32 cellular contexts compared by ENCODE assay signal in genomic region chr19:49566302-49566701, GRCh38. TPM values are rescaled to one million over a fixed set of nuclear protein-coding genes. Genes with fewer than 3 reads are reported as not detected.
DNase-seq lines count a peak whose midpoint lies in the region; ATAC-seq and TF ChIP-seq lines count a peak whose summit lies in the region.
"Had no signal": no experiment of that assay in that cellular context is flagged by ENCODE, and none has a peak within 500 bp of the region (broad histone marks: within the 10 kb centered on the region; RNA-seq: fewer than 3 reads in every experiment).

No MANE protein-coding gene starts in this region.

- no peaks in the 10 kb centered on the region for H3K9me3 Mint-ChIP-seq in activated naive CD4-positive, alpha-beta T cell treated with anti-CD3 and anti-CD28 coated beads, Interleukin-2, amount 10 ng/mL, durations not matched to agents 7 days and 5 days
- H3K9me3 Mint-ChIP-seq in T-cell: no peaks in the 10 kb centered on the region
- H3K9me3 Mint-ChIP-seq in central memory CD8-positive, alpha-beta T cell: no peaks in the 10 kb centered on the region
- H3K9me3 Mint-ChIP-seq in stimulated activated effector memory CD8-positive, alpha-beta T cell treated with anti-CD3 and anti-CD28 coated beads, Interleukin-12 subunit alpha, Interleukin-12 subunit beta, amount 100 ng/mL, for 72 hours: no peaks in the 10 kb centered on the region

- H3K4me1 ChIP-seq in esophagus squamous epithelium: peaks cover 0 to 61% (median 19%) of the 10 kb centered on the region in 3 donors
- H3K4me1 ChIP-seq: prostate gland had no signal

- no peaks in the 10 kb centered on the region for H3K9me3 ChIP-seq in esophagus squamous epithelium
- H3K9me3 ChIP-seq: adrenal gland, Caco-2, esophagus muscularis mucosa, heart left ventricle, prostate gland, tibial artery had no signal

- intact Hi-C loops in esophagus squamous epithelium (cut with DNase I): no loop called here

- peaks cover 0 to 6% (median 0%) of the 10 kb centered on the region in 3 donors for H3K36me3 ChIP-seq in esophagus squamous epithelium
- H3K36me3 ChIP-seq: prostate gland, tibial artery had no signal

- peak overlapping the region; percentile 98 for H3K27ac Mint-ChIP-seq in activated naive CD4-positive, alpha-beta T cell treated with anti-CD3 and anti-CD28 coated beads, Interleukin-2, amount 10 ng/mL, durations not matched to agents 7 days and 5 days
- H3K27ac Mint-ChIP-seq in T-cell: peak overlapping the region; percentile 90 to 94
- peak overlapping the region; percentile 88 for H3K27ac Mint-ChIP-seq in central memory CD8-positive, alpha-beta T cell (ENCODE audit: low read depth)
- H3K27ac Mint-ChIP-seq in stimulated activated effector memory CD8-positive, alpha-beta T cell treated with anti-CD3 and anti-CD28 coated beads, Interleukin-12 subunit alpha, Interleukin-12 subunit beta, amount 100 ng/mL, for 72 hours: no peak overlapping the region
- H3K27ac Mint-ChIP-seq: B cell had no signal

- no peak for DNase-seq in activated naive CD4-positive, alpha-beta T cell treated with anti-CD3 and anti-CD28 coated beads, Interleukin-2, amount 10 ng/mL, durations not matched to agents 7 days and 5 days
- DNase-seq in activated naive CD4-positive, alpha-beta T cell treated with Interleukin-2 at 50 U/mL for 16 hours: no peak
- DNase-seq in T-cell (no peak), esophagus squamous epithelium (lab: John Stamatoyannopoulos, UW) (no peak)
- DNase-seq in central memory CD8-positive, alpha-beta T cell (ENCODE audit: low spot score in 2 of 2): no peak
- DNase-seq in stimulated activated effector memory CD8-positive, alpha-beta T cell treated with anti-CD3 and anti-CD28 coated beads, Interleukin-12 subunit alpha, Interleukin-12 subunit beta, amount 100 ng/mL, for 72 hours (ENCODE audit: low spot score in 2 of 2): no peak
- DNase-seq: ACHN; activated CD8-positive, alpha-beta memory T cell treated with anti-CD3 and anti-CD28 coated beads, Interleukin-2, amount 50 U/mL, for 48 hours; activated effector memory CD4-positive, alpha-beta T cell treated with Interleukin-2 at 50 U/mL for 16 hours; adrenal gland; Caco-2; dermis blood vessel endothelial cell; DMS53; foreskin melanocyte; heart left ventricle; kidney; left ventricle myocardium superior; NCI-H1417 treated with DMSO at 0.1 percent for 48 hours; NCI-H2081; NCI-H2227 treated with DMSO at 0.1 percent for 48 hours; NCI-H526 treated with DMSO at 0.1 percent for 48 hours; nucleus accumbens; PC-3; stimulated activated CD8-positive, alpha-beta memory T cell treated with anti-CD3 and anti-CD28 coated beads, Interleukin-4, amount 100 ng/mL, for 48 hours; tibial artery had no signal

- H3K4me3 Mint-ChIP-seq in activated naive CD4-positive, alpha-beta T cell treated with anti-CD3 and anti-CD28 coated beads, Interleukin-2, amount 10 ng/mL, durations not matched to agents 7 days and 5 days: peak overlapping the region; percentile 10
- peak overlapping the region in 2 of 3 donors; percentile 17 to 96 for H3K4me3 Mint-ChIP-seq in T-cell
- H3K4me3 Mint-ChIP-seq in central memory CD8-positive, alpha-beta T cell: peak overlapping the region; percentile 70
- peak overlapping the region; percentile 47 for H3K4me3 Mint-ChIP-seq in stimulated activated effector memory CD8-positive, alpha-beta T cell treated with anti-CD3 and anti-CD28 coated beads, Interleukin-12 subunit alpha, Interleukin-12 subunit beta, amount 100 ng/mL, for 72 hours
- H3K4me3 Mint-ChIP-seq: B cell had no signal

- CTCF ChIA-PET in activated naive CD4-positive, alpha-beta T cell treated with anti-CD3 and anti-CD28 coated beads, Interleukin-2, amount 10 ng/mL, durations not matched to agents 7 days and 5 days (lab: Charles Lee): interaction anchor here (0.9 to 2.4 kb wide), 3 partner anchors 20 to 64 kb away, joined by 3 to 11 read pairs (median 8); no protein-coding TSS in a partner anchor
- CTCF ChIA-PET in T-cell (lab: Charles Lee): interaction anchor here (0.6 to 1.3 kb wide), 3 partner anchors 19 to 61 kb away, joined by 3 to 9 read pairs (median 4); no protein-coding TSS in a partner anchor

- TF ChIP-seq POLR2A in esophagus squamous epithelium (IDR thresholded peaks at IDR 0.05): no peak

- POLR2A ChIA-PET in T-cell (lab: Charles Lee): interaction anchor here in 1 of 2 donors (0.6 kb wide), 1 partner anchor 46 kb away, joined by 6 read pairs; no protein-coding TSS in a partner anchor

- no peak for TF ChIP-seq CTCF in esophagus squamous epithelium (IDR thresholded peaks at IDR 0.05)

- no peak overlapping the region for H3K4me3 ChIP-seq in esophagus squamous epithelium
- H3K4me3 ChIP-seq: adrenal gland, esophagus muscularis mucosa, heart left ventricle, prostate gland, tibial artery had no signal

- peak overlapping the region in 1 of 4 donors; percentile 17 for H3K27ac ChIP-seq in esophagus squamous epithelium
- H3K27ac ChIP-seq: adrenal gland, HL-60, prostate gland, tibial artery had no signal

- H3K27me3 ChIP-seq in esophagus squamous epithelium: no peaks in the 10 kb centered on the region
- H3K27me3 ChIP-seq: adrenal gland, esophagus muscularis mucosa, heart left ventricle, tibial artery had no signal

- WGBS in esophagus squamous epithelium, 2 donors: 73 to 100% methylated on average over 3 of the region's 3 CpGs

- H3K4me1 Mint-ChIP-seq in activated naive CD4-positive, alpha-beta T cell treated with anti-CD3 and anti-CD28 coated beads, Interleukin-2, amount 10 ng/mL, durations not matched to agents 7 days and 5 days: peaks cover 92% of the 10 kb centered on the region
- H3K4me1 Mint-ChIP-seq in T-cell: peaks cover 85 to 92% (median 87%) of the 10 kb centered on the region in 3 donors
- peaks cover 69% of the 10 kb centered on the region for H3K4me1 Mint-ChIP-seq in central memory CD8-positive, alpha-beta T cell
- H3K4me1 Mint-ChIP-seq in stimulated activated effector memory CD8-positive, alpha-beta T cell treated with anti-CD3 and anti-CD28 coated beads, Interleukin-12 subunit alpha, Interleukin-12 subunit beta, amount 100 ng/mL, for 72 hours: peaks cover 69% of the 10 kb centered on the region

- no peaks in the 10 kb centered on the region for H3K27me3 Mint-ChIP-seq in activated naive CD4-positive, alpha-beta T cell treated with anti-CD3 and anti-CD28 coated beads, Interleukin-2, amount 10 ng/mL, durations not matched to agents 7 days and 5 days
- H3K27me3 Mint-ChIP-seq in T-cell: no peaks in the 10 kb centered on the region
- no peaks in the 10 kb centered on the region for H3K27me3 Mint-ChIP-seq in central memory CD8-positive, alpha-beta T cell
- H3K27me3 Mint-ChIP-seq: B cell had no signal

- peaks cover 29% of the 10 kb centered on the region for H3K36me3 Mint-ChIP-seq in activated naive CD4-positive, alpha-beta T cell treated with anti-CD3 and anti-CD28 coated beads, Interleukin-2, amount 10 ng/mL, durations not matched to agents 7 days and 5 days
- H3K36me3 Mint-ChIP-seq in T-cell: peaks cover 4% of the 10 kb centered on the region
- peaks cover 16% of the 10 kb centered on the region for H3K36me3 Mint-ChIP-seq in central memory CD8-positive, alpha-beta T cell (ENCODE audit: insufficient read depth)
- H3K36me3 Mint-ChIP-seq in stimulated activated effector memory CD8-positive, alpha-beta T cell treated with anti-CD3 and anti-CD28 coated beads, Interleukin-12 subunit alpha, Interleukin-12 subunit beta, amount 100 ng/mL, for 72 hours: peaks cover 89% of the 10 kb centered on the region

- ATAC-seq in T-cell (replicated peaks in 1 of 4) (no peak), SK-N-SH treated with all-trans-retinoic acid at 6 μM for 48 hours (no peak)
- ATAC-seq in central memory CD8-positive, alpha-beta T cell (replicated peaks; ENCODE audit: extremely low read depth, poor library complexity, severe bottlenecking): no peak
- no peak for ATAC-seq in stimulated activated effector memory CD8-positive, alpha-beta T cell treated with anti-CD3 and anti-CD28 coated beads, Interleukin-12 subunit alpha, Interleukin-12 subunit beta, amount 100 ng/mL, for 72 hours
- ATAC-seq: HCT116, heart left ventricle, left ventricle myocardium superior, PC-3, sciatic nerve had no signal

TF ChIP-seq in SK-N-SH treated with all-trans-retinoic acid at 6 μM for 48 hours, 23 proteins besides CTCF, POLR2A, EP300 and RAD21:
- TF ChIP-seq RARB (CRISPR knock-in tag; IDR thresholded peaks at IDR 0.05): no peak

RNA-seq across cellular contexts. Expression of gene NOSIP, which starts 14.1 kb away (rescaled TPM):
- total RNA-seq in T-cell (100 to 1,000 TPM; 152 to 297 (median 176) TPM), esophagus squamous epithelium (10 to 100 TPM; 37.8 to 50.7 (median 40.2) TPM)

RNA-seq across cellular contexts. Expression of gene PRRG2, which starts 14.8 kb away (rescaled TPM):
- total RNA-seq in T-cell: 1 to 10 TPM in 3 of 5 donors, under 1 TPM in 2; 0.37 to 1.7 (median 1.2) TPM
- 10 to 100 TPM in 1 of 4 donors, 1 to 10 TPM in 3; 7.7 to 19.8 (median 8.8) TPM for total RNA-seq in esophagus squamous epithelium

RNA-seq across cellular contexts. Expression of gene PRR12, which starts 24.7 kb away (rescaled TPM):
- total RNA-seq in T-cell (10 to 100 TPM; 50.8 to 81.7 (median 78.8) TPM), esophagus squamous epithelium (10 to 100 TPM in 1 of 4 donors, 1 to 10 TPM in 3; 4.5 to 11.9 (median 7.7) TPM)

RNA-seq across cellular contexts. Expression of gene RCN3, which starts 38.5 kb away (rescaled TPM):
- total RNA-seq in T-cell: 1 to 10 TPM; 1.2 to 5.7 (median 1.3) TPM
- total RNA-seq in esophagus squamous epithelium: 1 to 10 TPM; 1.0 to 7.2 (median 2.3) TPM

RNA-seq across cellular contexts. Expression of gene FCGRT, which starts 53.8 kb away (rescaled TPM):
- total RNA-seq in T-cell (10 to 100 TPM; 20.3 to 41.5 (median 26.4) TPM), esophagus squamous epithelium (100 to 1,000 TPM in 1 of 4 donors, 10 to 100 TPM in 3; 18.0 to 129 (median 60.0) TPM)

Comparison
In these comparisons a context has a peak if more than half of its experiments do, and no peak if none do; other contexts are left out.
1. H3K4me3 Mint-ChIP-seq: peak in every context shown above with its lines; median percentile 70 in central memory CD8-positive, alpha-beta T cell; 56 in T-cell; 47 in stimulated activated effector memory CD8-positive, alpha-beta T cell treated with anti-CD3 and anti-CD28 coated beads, Interleukin-12 subunit alpha, Interleukin-12 subunit beta, amount 100 ng/mL, for 72 hours; 10 in activated naive CD4-positive, alpha-beta T cell treated with anti-CD3 and anti-CD28 coated beads, Interleukin-2, amount 10 ng/mL, durations not matched to agents 7 days and 5 days.
2. RNA of gene PRR12, which starts 24.7 kb away (total RNA-seq): 50.8 to 81.7 TPM in T-cell; 4.5 to 11.9 TPM in esophagus squamous epithelium; every median in the first group is over 4 times any median in the second.